8 cellular contexts compared by ENCODE assay signal in genomic region chr16:81889896-81890634, GRCh38.
DNase-seq lines count a peak whose midpoint lies in the region; ATAC-seq and TF ChIP-seq lines count a peak whose summit lies in the region.

No MANE protein-coding gene starts in this region.

- H3K9me2 ChIP-seq in PC-3 (replicated peaks; ENCODE audit: low read length), result no peaks in the 10 kb centered on the region

- no peaks in the 10 kb centered on the region for H3K9me3 ChIP-seq in PC-3 (ENCODE audit: low read length)

- CTCF ChIA-PET in PC-3 (lab: Charles Lee), result no interaction called here

- no peaks in the 10 kb centered on the region for H3K9me3 Mint-ChIP-seq in type B pancreatic cell

- H3K79me2 ChIP-seq in PC-3 (ENCODE audit: low read length), result no peaks in the 10 kb centered on the region

- H3K4me1 ChIP-seq in PC-3 (ENCODE audit: insufficient read depth, low read length), result peaks cover 13% of the 10 kb centered on the region

- no peak overlapping the region for H3K4me3 ChIP-seq in PC-3 (ENCODE audit: low read length)

- TF ChIP-seq CTCF in PC-3 (conservative IDR thresholded peaks at IDR 0.05; ENCODE audit: low read depth, low read length) (peak; percentile 86), type B pancreatic cell (conservative IDR thresholded peaks at IDR 0.05) (peak; percentile 91)

- no peaks in the 10 kb centered on the region for H4K20me1 ChIP-seq in PC-3 (ENCODE audit: low read length)

- DNase-seq in G401 (ENCODE audit: low spot score) (peak; percentile 41), PC-3 (peak; percentile 77), fibroblast of the conjunctiva (ENCODE audit: low read depth) (peak; percentile 26), nucleus accumbens (lab: John Stamatoyannopoulos, UW) (peak in 35 of 56 donors; percentile 2 to 67 (median 16)), type B pancreatic cell (ENCODE audit: extremely low spot score, unreplicated experiment) (no peak), mesenteric fat pad (ENCODE audit: low spot score) (no peak)
- peak; percentile 66 to 68 for DNase-seq in activated T-cell treated with anti-CD3 and anti-CD28 coated beads, Interleukin-2, amount 50 U/mL, for 48 hours

- H3K27ac ChIP-seq in PC-3 (ENCODE audit: low read length), result no peak overlapping the region

- no peaks in the 10 kb centered on the region for H3K36me3 Mint-ChIP-seq in type B pancreatic cell

- peaks cover 6% of the 10 kb centered on the region for H3K4me1 Mint-ChIP-seq in type B pancreatic cell (ENCODE audit: unreplicated experiment)

- H3K4me2 ChIP-seq in PC-3 (ENCODE audit: low read length), result no peak overlapping the region

- in situ Hi-C loops in G401 (cut with HindIII; ENCODE audit: low sequenced_read_pairs), result no loop called here

- H3K36me3 ChIP-seq in PC-3 (ENCODE audit: low read depth, low read length), result no peaks in the 10 kb centered on the region

- no peaks in the 10 kb centered on the region for H3F3A ChIP-seq in PC-3 (ENCODE audit: low read length, unreplicated experiment)

- no peaks in the 10 kb centered on the region for H3K27me3 ChIP-seq in PC-3 (ENCODE audit: low read length)

- H3K27ac Mint-ChIP-seq in type B pancreatic cell, result no peak overlapping the region

- POLR2A ChIA-PET in PC-3 (lab: Charles Lee; ENCODE audit: unreplicated experiment), result no interaction called here

- no peak overlapping the region for H3K4me3 Mint-ChIP-seq in type B pancreatic cell

- BruUV-seq in PC-3 (replicated peaks; lab: Mats Ljungman, UMichigan), result no TSS peak

- H3K27me3 Mint-ChIP-seq in type B pancreatic cell, result no peaks in the 10 kb centered on the region

- no peak overlapping the region for H3K9ac ChIP-seq in PC-3 (ENCODE audit: low read length)

- intact Hi-C loops in PC-3 (cut with micrococcal nuclease), result loop anchor here (1.0 to 10.0 kb wide), 3 partner anchors 105 to 341 kb away; partner anchors contain the start of gene HSD17B2

- ATAC-seq in HG03159 (IDR thresholded peaks at IDR 0.05; ENCODE audit: unreplicated experiment) (peak; percentile 60), PC-3 (peak; percentile 69)

- H2AFZ ChIP-seq in PC-3 (ENCODE audit: low read length), result no peak overlapping the region

Comparison
In these comparisons a context has a peak if more than half of its experiments do, and no peak if none do; other contexts are left out.
1. DNase-seq: peak in G401 (single experiment), PC-3 (single experiment), activated T-cell treated with anti-CD3 and anti-CD28 coated beads, Interleukin-2, amount 50 U/mL, for 48 hours (2 of 2), fibroblast of the conjunctiva (single experiment) and nucleus accumbens (35 of 56); none in type B pancreatic cell (single experiment) and mesenteric fat pad (single experiment).